ENCODE assay signal across 16 cellular contexts in genomic region chr14:100426331-100426730, GRCh38.
"Had no signal": no experiment of that assay in that cellular context is flagged by ENCODE, and none has a peak within 500 bp of the region (broad histone marks: within the 10 kb centered on the region; RNA-seq: fewer than 3 reads in every experiment).

No MANE protein-coding gene starts in this region.

- ATAC-seq: heart left ventricle; left colon; naive thymus-derived CD4-positive, alpha-beta T cell; psoas muscle; sciatic nerve had no signal

- H3K4me3 ChIP-seq: dorsolateral prefrontal cortex, heart left ventricle, psoas muscle, skin epidermis had no signal

- H3K27me3 Mint-ChIP-seq: naive thymus-derived CD4-positive, alpha-beta T cell had no signal

- H3K4me1 ChIP-seq: psoas muscle had no signal

- H3K9me3 ChIP-seq: heart left ventricle, neutrophil, psoas muscle had no signal

- DNase-seq: cortex of kidney; effector CD8-positive, alpha-beta T cell; foreskin melanocyte; heart left ventricle; hippocampal formation; left colon; naive thymus-derived CD4-positive, alpha-beta T cell; nephron progenitor cell; psoas muscle; stimulated activated CD4-positive, alpha-beta T cell treated with anti-CD3 and anti-CD28 coated beads, Interleukin-12 subunit alpha, Interleukin-12 subunit beta, amount 100 ng/mL, for 4 hours; stimulated activated naive CD4-positive, alpha-beta T cell; trophoblast cell had no signal

- H3K27ac ChIP-seq: dorsolateral prefrontal cortex, heart left ventricle, neutrophil, psoas muscle, skin epidermis had no signal

- H3K36me3 ChIP-seq: heart left ventricle, neutrophil had no signal

- H3K9me3 Mint-ChIP-seq: naive thymus-derived CD4-positive, alpha-beta T cell; nephron progenitor cell had no signal

- H3K27ac Mint-ChIP-seq: naive thymus-derived CD4-positive, alpha-beta T cell; nephron progenitor cell had no signal

- H3K27me3 ChIP-seq: dorsolateral prefrontal cortex, heart left ventricle, neutrophil had no signal

- H3K4me3 Mint-ChIP-seq: naive thymus-derived CD4-positive, alpha-beta T cell; nephron progenitor cell had no signal
